Comparison of ENCODE assay signal across 12 cellular contexts in genomic region chr6:140436023-140436811, GRCh38.
DNase-seq lines count a peak whose midpoint lies in the region; ATAC-seq, FAIRE-seq and TF ChIP-seq lines count a peak whose summit lies in the region.
"Had no signal": no experiment of that assay in that cellular context is flagged by ENCODE, and none has a peak within 500 bp of the region (broad histone marks: within the 10 kb centered on the region; RNA-seq: fewer than 3 reads in every experiment).

No MANE protein-coding gene starts in this region.

- H3K36me3 ChIP-seq in A673 (ENCODE audit: insufficient read depth, low read length, poor library complexity, severe bottlenecking) (peaks cover 8% of the 10 kb centered on the region), adrenal gland (replicated peaks in 1 of 2) (no peaks in the 10 kb centered on the region)
- H3K36me3 ChIP-seq: tibial artery had no signal

- FAIRE-seq in GM12892 (lab: Jason Lieb, UNC) = no peak

- 52 to 65% (median 60%) methylated on average over 2 of the region's 2 CpGs for WGBS in adrenal gland, 4 donors

- peaks cover 18% of the 10 kb centered on the region for H3K4me1 ChIP-seq in A673 (ENCODE audit: insufficient read depth, low read length, poor library complexity, severe bottlenecking)
- peaks cover 0 to 9% of the 10 kb centered on the region in 2 donors for H3K4me1 ChIP-seq in adrenal gland (replicated peaks in 1 of 2)

- H3K9me3 Mint-ChIP-seq in WTC11 = peaks cover 48% of the 10 kb centered on the region
- H3K9me3 Mint-ChIP-seq: T-helper 2 cell treated with Interferon-gamma antibody and Interleukin-4, amounts not matched to agents 5 μg/mL and 100 μg/mL, for 36 hours had no signal

- TF ChIP-seq CTCF in WTC11 (IDR thresholded peaks at IDR 0.05) (no peak), foreskin fibroblast (IDR thresholded peaks at IDR 0.05; ENCODE audit: low read depth, low read length) (no peak), A673 (conservative IDR thresholded peaks at IDR 0.05; ENCODE audit: low read depth, low read length) (no peak), adrenal gland (IDR thresholded peaks at IDR 0.05) (no peak)

- POLR2A ChIA-PET in WTC11 (lab: Charles Lee) = no interaction called here
- POLR2A ChIA-PET in A673 (lab: Charles Lee; ENCODE audit: low non-redundant PET) = interaction anchor here (0.7 kb wide), 1 partner anchor 890 kb away, joined by 4 read pairs; no protein-coding TSS in a partner anchor

- intact Hi-C loops in A673 (cut with micrococcal nuclease; ENCODE audit: unreplicated experiment) (no loop called here), adrenal gland (cut with DNase I) (no loop called here)

- H3K4me1 Mint-ChIP-seq in WTC11 = peaks cover 42% of the 10 kb centered on the region

- H3K36me3 Mint-ChIP-seq in WTC11 = peaks cover 51% of the 10 kb centered on the region

- peaks cover 6% of the 10 kb centered on the region; the same call in 1 of the 2 replicates for H3K27me3 Mint-ChIP-seq in WTC11 (ENCODE audit: low read depth)

- CTCF ChIA-PET in WTC11 (lab: Charles Lee) (interaction anchor here (0.6 kb wide), 1 partner anchor 1892 kb away, joined by 4 read pairs; no protein-coding TSS in a partner anchor), A673 (lab: Charles Lee) (interaction anchor here (0.6 kb wide), 2 partner anchors 17 to 874 kb away, joined by 3 to 12 read pairs; no protein-coding TSS in a partner anchor)

- TF ChIP-seq POLR2A in adrenal gland (IDR thresholded peaks at IDR 0.05) (no peak), GM12892 (IDR thresholded peaks at IDR 0.05; ENCODE audit: low read depth, low read length) (no peak)

- no peaks in the 10 kb centered on the region for H3K27me3 ChIP-seq in A673 (replicated peaks; ENCODE audit: insufficient read depth, low read depth, low read length, poor library complexity)
- H3K27me3 ChIP-seq in adrenal gland = no peaks in the 10 kb centered on the region
- H3K27me3 ChIP-seq: tibial artery had no signal

- H3K27ac Mint-ChIP-seq in WTC11 = peak overlapping the region; percentile 99
- H3K27ac Mint-ChIP-seq: T-helper 2 cell treated with Interferon-gamma antibody and Interleukin-4, amounts not matched to agents 5 μg/mL and 100 μg/mL, for 36 hours had no signal

- H3K4me3 ChIP-seq in foreskin fibroblast (ENCODE audit: low read depth in 1 of 2, low read length in 2 of 2) (no peak overlapping the region), A673 (ENCODE audit: low read depth, low read length, poor library complexity, severe bottlenecking) (no peak overlapping the region), adrenal gland (no peak overlapping the region)
- H3K4me3 ChIP-seq: tibial artery had no signal

- H3K4me3 Mint-ChIP-seq in WTC11 = peak overlapping the region; percentile 6; the same call in 1 of the 2 replicates
- H3K4me3 Mint-ChIP-seq: T-helper 2 cell treated with Interferon-gamma antibody and Interleukin-4, amounts not matched to agents 5 μg/mL and 100 μg/mL, for 36 hours had no signal

- BruUV-seq in A673 (replicated peaks; lab: Mats Ljungman, UMichigan) = no TSS peak

- DNase-seq in GM04504 (ENCODE audit: low read depth) = peak; percentile 67
- DNase-seq in WTC11 (ENCODE audit: low spot score) = peak; percentile 13
- DNase-seq in foreskin fibroblast = peak; percentile 56 to 70
- DNase-seq in non-pigmented ciliary epithelial cell (ENCODE audit: low read depth) = peak; percentile 89
- no peak for DNase-seq in A673 (ENCODE audit: low spot score)
- no peak for DNase-seq in adrenal gland
- DNase-seq in GM12892 (ENCODE audit: insufficient read length) = no peak
- DNase-seq: central memory CD4-positive, alpha-beta T cell; nucleus accumbens; tibial artery had no signal

- peaks cover 26% of the 10 kb centered on the region for H3K9me3 ChIP-seq in A673 (ENCODE audit: low read depth, low read length, poor library complexity, severe bottlenecking)
- H3K9me3 ChIP-seq in adrenal gland (replicated peaks in 1 of 3) = no peaks in the 10 kb centered on the region
- H3K9me3 ChIP-seq: tibial artery had no signal

- H3K27ac ChIP-seq in A673 (ENCODE audit: low read depth, low read length, poor library complexity, severe bottlenecking) = no peak overlapping the region
- H3K27ac ChIP-seq in adrenal gland = no peak overlapping the region
- H3K27ac ChIP-seq: tibial artery had no signal

- peak; percentile 97 for ATAC-seq in WTC11
- ATAC-seq in GM18867 (IDR thresholded peaks at IDR 0.05; ENCODE audit: unreplicated experiment) = no peak

TF ChIP-seq in WTC11, 78 proteins besides CTCF, POLR2A, EP300 and RAD21 (continues in another document):
- TF ChIP-seq CREB1 (CRISPR knock-in tag; IDR thresholded peaks at IDR 0.05) = no peak
- TF ChIP-seq NFE2L1 (CRISPR knock-in tag; IDR thresholded peaks at IDR 0.05) = no peak
- no peak for TF ChIP-seq ZSCAN18 (CRISPR knock-in tag; IDR thresholded peaks at IDR 0.05)
- TF ChIP-seq FOXP4 (CRISPR knock-in tag; IDR thresholded peaks at IDR 0.05) = peak; percentile 59; the same call in 1 of the 2 replicates
- no peak for TF ChIP-seq SOX15 (CRISPR knock-in tag; IDR thresholded peaks at IDR 0.05)
- TF ChIP-seq, protein P1, sequence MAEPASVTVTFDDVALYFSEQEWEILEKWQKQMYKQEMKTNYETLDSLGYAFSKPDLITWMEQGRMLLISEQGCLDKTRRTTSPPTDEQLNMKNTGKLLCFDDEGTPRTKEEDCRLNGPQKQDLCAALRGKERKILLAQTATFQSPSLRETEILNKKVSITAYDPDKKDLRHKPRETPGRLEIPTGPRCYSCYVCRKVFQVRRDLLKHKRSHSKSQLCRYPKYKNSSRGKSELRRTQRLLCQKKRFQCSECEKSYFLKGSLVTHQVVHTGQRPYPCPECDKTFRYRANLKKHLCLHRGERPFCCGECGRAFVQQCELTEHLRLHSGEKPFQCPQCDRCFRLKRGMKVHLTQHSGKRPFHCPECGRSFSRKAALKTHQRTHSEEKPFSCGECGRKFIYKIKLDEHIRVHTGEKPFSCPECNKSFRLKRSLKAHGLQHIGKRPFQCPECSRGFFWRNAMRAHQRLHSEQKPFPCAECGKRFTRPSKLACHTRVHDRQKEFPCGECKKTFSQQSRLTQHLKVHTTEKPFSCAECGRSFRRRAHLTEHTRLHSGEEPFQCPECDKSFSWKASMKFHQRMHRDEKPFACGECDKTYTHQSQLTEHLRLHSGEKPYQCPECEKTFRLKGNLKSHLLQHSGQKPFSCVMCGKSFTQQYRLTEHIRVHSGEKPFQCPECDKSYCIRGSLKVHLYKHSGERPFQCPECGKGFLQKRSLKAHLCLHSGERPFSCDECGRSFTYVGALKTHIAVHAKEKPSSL (CRISPR knock-in tag; conservative IDR thresholded peaks at IDR 0.05) = no peak
- no peak for TF ChIP-seq GTF2I (CRISPR knock-in tag; conservative IDR thresholded peaks at IDR 0.05)
- no peak for TF ChIP-seq ATF6 (CRISPR knock-in tag; IDR thresholded peaks at IDR 0.05)
- TF ChIP-seq ZBTB21 (CRISPR knock-in tag; IDR thresholded peaks at IDR 0.05; ENCODE audit: borderline replicate concordance) = no peak
- no peak for TF ChIP-seq HMGA2 (CRISPR knock-in tag; IDR thresholded peaks at IDR 0.05)
- no peak for TF ChIP-seq MAX (CRISPR knock-in tag; IDR thresholded peaks at IDR 0.05)
- no peak for TF ChIP-seq RORB (CRISPR knock-in tag; IDR thresholded peaks at IDR 0.05)
- no peak for TF ChIP-seq ZNF423 (CRISPR knock-in tag; IDR thresholded peaks at IDR 0.05)
- no peak for TF ChIP-seq MYBL2 (CRISPR knock-in tag; IDR thresholded peaks at IDR 0.05)

Comparison
In these comparisons a context has a peak if more than half of its experiments do, and no peak if none do; other contexts are left out.
1. DNase-seq: peak in GM04504 (single experiment), WTC11 (single experiment), foreskin fibroblast (2 of 2) and non-pigmented ciliary epithelial cell (single experiment); none in A673 (single experiment), adrenal gland (0 of 7) and GM12892 (single experiment).